Comparison of ENCODE assay signal across 28 cellular contexts in genomic region chr5:147740864-147741263, GRCh38.
"Had no signal": no experiment of that assay in that cellular context is flagged by ENCODE, and none has a peak within 500 bp of the region (broad histone marks: within the 10 kb centered on the region; RNA-seq: fewer than 3 reads in every experiment).

No MANE protein-coding gene starts in this region.

- H3K36me3 Mint-ChIP-seq: activated CD4-positive, alpha-beta memory T cell treated with anti-CD3 and anti-CD28 coated beads for 36 hours; activated naive CD4-positive, alpha-beta T cell treated with anti-CD3 and anti-CD28 coated beads, Interleukin-2, amount 50 U/mL, for 72 hours had no signal

- H3K9me3 ChIP-seq: adrenal gland, body of pancreas, breast epithelium, MG63, SJSA1 had no signal

- H3K36me3 ChIP-seq: adrenal gland, breast epithelium, MG63, SJSA1 had no signal

- DNase-seq: activated CD4-positive, alpha-beta memory T cell treated with anti-CD3 and anti-CD28 coated beads for 36 hours; activated CD4-positive, alpha-beta T cell treated with anti-CD3 and anti-CD28 coated beads for 4 hours; activated CD4-positive, alpha-beta T cell treated with anti-CD3 and anti-CD28 coated beads, Interleukin-2, amount 50 U/mL, for 1 hour; activated CD4-positive, CD25-positive, alpha-beta regulatory T cell treated with anti-CD3 and anti-CD28 coated beads, Interleukin-2, amount 50 U/mL, for 72 hours; activated CD8-positive, alpha-beta memory T cell treated with anti-CD3 and anti-CD28 coated beads, Interleukin-2, amount 50 U/mL, for 4 hours; activated gamma-delta T cell treated with Interleukin-2 at 50 U/mL for 16 hours; activated naive CD4-positive, alpha-beta T cell treated with anti-CD3 and anti-CD28 coated beads for 36 hours; activated T-cell treated with anti-CD3 and anti-CD28 coated beads for 4 hours; activated T-cell treated with anti-CD3 and anti-CD28 coated beads, Interleukin-2, amount 50 U/mL, for 4 hours; adrenal gland; body of pancreas; Kasumi-1; MG63; NCI-H1048; NCI-H1436 treated with DMSO at 0.1 percent for 48 hours; NCI-H1694 treated with DMSO at 0.1 percent for 48 hours; NCI-H2029; NCI-H2171; NCI-H510A; NCI-H774; SHP77 treated with DMSO at 0.1 percent for 48 hours; SW 1271; T1000 had no signal

- H3K27me3 Mint-ChIP-seq: activated CD4-positive, alpha-beta memory T cell treated with anti-CD3 and anti-CD28 coated beads for 36 hours had no signal

- H3K4me1 ChIP-seq: breast epithelium, SJSA1 had no signal

- H3K9me3 Mint-ChIP-seq: activated CD4-positive, alpha-beta memory T cell treated with anti-CD3 and anti-CD28 coated beads for 36 hours; activated T-cell treated with anti-CD3 and anti-CD28 coated beads, Interleukin-2, amount 50 U/mL, for 4 hours; activated T-helper 1 cell treated with anti-CD3 and anti-CD28 coated beads, Interleukin-12 subunit alpha, Interleukin-12 subunit beta, Interleukin-2, Interleukin-4 antibody, amounts not matched to agents 30 ng/mL and 10 ng/mL and 1 ng/mL, durations not matched to agents 14 hours and 24 hours and 36 hours had no signal

- H3K4me3 Mint-ChIP-seq: activated CD4-positive, alpha-beta memory T cell treated with anti-CD3 and anti-CD28 coated beads for 36 hours; activated naive CD4-positive, alpha-beta T cell treated with anti-CD3 and anti-CD28 coated beads for 36 hours; activated T-cell treated with anti-CD3 and anti-CD28 coated beads, Interleukin-2, amount 50 U/mL, for 4 hours; activated T-helper 1 cell treated with anti-CD3 and anti-CD28 coated beads, Interleukin-12 subunit alpha, Interleukin-12 subunit beta, Interleukin-2, Interleukin-4 antibody, amounts not matched to agents 30 ng/mL and 10 ng/mL and 1 ng/mL, durations not matched to agents 14 hours and 24 hours and 36 hours had no signal

- H3K27ac Mint-ChIP-seq: activated CD4-positive, alpha-beta memory T cell treated with anti-CD3 and anti-CD28 coated beads for 36 hours; activated naive CD4-positive, alpha-beta T cell treated with anti-CD3 and anti-CD28 coated beads for 36 hours; activated naive CD4-positive, alpha-beta T cell treated with anti-CD3 and anti-CD28 coated beads, Interleukin-2, amount 50 U/mL, for 72 hours; activated T-helper 1 cell treated with anti-CD3 and anti-CD28 coated beads, Interleukin-12 subunit alpha, Interleukin-12 subunit beta, Interleukin-2, Interleukin-4 antibody, amounts not matched to agents 30 ng/mL and 10 ng/mL and 1 ng/mL, durations not matched to agents 14 hours and 24 hours and 36 hours had no signal

- H3K4me3 ChIP-seq: adrenal gland, body of pancreas, breast epithelium, MG63, SJSA1 had no signal

- ATAC-seq: activated naive CD4-positive, alpha-beta T cell treated with anti-CD3 and anti-CD28 coated beads, Interleukin-2, amount 50 U/mL, for 72 hours; activated T-cell treated with anti-CD3 and anti-CD28 coated beads, Interleukin-2, amount 50 U/mL, for 4 hours; body of pancreas; Panc1 had no signal

- H3K27me3 ChIP-seq: adrenal gland, body of pancreas, breast epithelium had no signal

- H3K27ac ChIP-seq: adrenal gland, body of pancreas, breast epithelium, SJSA1 had no signal
